In genomic region chr7:112781558-112781957, GRCh38 we compare ENCODE assay signal across 21 cellular contexts. TPM values are rescaled to one million over a fixed set of nuclear protein-coding genes. Genes with fewer than 3 reads are reported as not detected.
DNase-seq lines count a peak whose midpoint lies in the region; ATAC-seq and TF ChIP-seq lines count a peak whose summit lies in the region.
"Had no signal": no experiment of that assay in that cellular context is flagged by ENCODE, and none has a peak within 500 bp of the region (broad histone marks: within the 10 kb centered on the region; RNA-seq: fewer than 3 reads in every experiment).

No MANE protein-coding gene starts in this region.

- TF ChIP-seq CTCF in endodermal cell (conservative IDR thresholded peaks at IDR 0.05) = no peak
- no peak for TF ChIP-seq CTCF in osteoblast (IDR thresholded peaks at IDR 0.05; ENCODE audit: extremely low read depth, low read depth, low read length)

- no peaks in the 10 kb centered on the region for H3K9me3 Mint-ChIP-seq in activated CD8-positive, alpha-beta memory T cell treated with anti-CD3 and anti-CD28 coated beads, Interleukin-2, amount 10 ng/mL, durations not matched to agents 7 days and 5 days (ENCODE audit: low read depth)
- H3K9me3 Mint-ChIP-seq in activated T-helper 17 cell treated with anti-CD3 and anti-CD28 coated beads, Interleukin-2, amount 50 U/mL, for 72 hours = no peaks in the 10 kb centered on the region
- H3K9me3 Mint-ChIP-seq in endodermal cell = peaks cover 2% of the 10 kb centered on the region
- H3K9me3 Mint-ChIP-seq in stimulated activated effector memory CD8-positive, alpha-beta T cell treated with anti-CD3 and anti-CD28 coated beads, Interleukin-12 subunit alpha, Interleukin-12 subunit beta, amount 100 ng/mL, for 72 hours = no peaks in the 10 kb centered on the region
- H3K9me3 Mint-ChIP-seq: CD14-positive monocyte; CD4-positive, alpha-beta T cell; CD8-positive, alpha-beta memory T cell had no signal

- peak overlapping the region; percentile 74 for H3K27ac Mint-ChIP-seq in activated CD8-positive, alpha-beta memory T cell treated with anti-CD3 and anti-CD28 coated beads, Interleukin-2, amount 10 ng/mL, durations not matched to agents 7 days and 5 days
- H3K27ac Mint-ChIP-seq in activated T-helper 17 cell treated with anti-CD3 and anti-CD28 coated beads, Interleukin-2, amount 50 U/mL, for 72 hours = peak overlapping the region; percentile 47
- no peak overlapping the region for H3K27ac Mint-ChIP-seq in endodermal cell
- H3K27ac Mint-ChIP-seq in stimulated activated effector memory CD8-positive, alpha-beta T cell treated with anti-CD3 and anti-CD28 coated beads, Interleukin-12 subunit alpha, Interleukin-12 subunit beta, amount 100 ng/mL, for 72 hours = peak overlapping the region; percentile 20
- H3K27ac Mint-ChIP-seq: CD4-positive, alpha-beta T cell had no signal

- H3K9me3 ChIP-seq in endodermal cell (ENCODE audit: control insufficient read depth, low read length) = no peaks in the 10 kb centered on the region
- H3K9me3 ChIP-seq in osteoblast (ENCODE audit: low read depth, low read length) = no peaks in the 10 kb centered on the region
- H3K9me3 ChIP-seq: A549; BE2C; BLaER1 treated with 17β-estradiol and CSF1 and Interleukin-3, amounts not matched to agents 10 nM and 100 nM; HAP-1 had no signal

- H3K27me3 ChIP-seq in endodermal cell (ENCODE audit: control insufficient read depth, insufficient read depth, low read length, poor library complexity, severe bottlenecking) (no peaks in the 10 kb centered on the region), osteoblast (ENCODE audit: insufficient read depth, low read length) (no peaks in the 10 kb centered on the region)
- H3K27me3 ChIP-seq: BE2C; BLaER1 treated with 17β-estradiol and CSF1 and Interleukin-3, amounts not matched to agents 10 nM and 100 nM had no signal

- no peak for ATAC-seq in activated CD8-positive, alpha-beta memory T cell treated with anti-CD3 and anti-CD28 coated beads, Interleukin-2, amount 10 ng/mL, durations not matched to agents 7 days and 5 days
- ATAC-seq in activated T-helper 17 cell treated with anti-CD3 and anti-CD28 coated beads, Interleukin-2, amount 50 U/mL, for 72 hours (replicated peaks) = no peak
- ATAC-seq in stimulated activated effector memory CD8-positive, alpha-beta T cell treated with anti-CD3 and anti-CD28 coated beads, Interleukin-12 subunit alpha, Interleukin-12 subunit beta, amount 100 ng/mL, for 72 hours = no peak
- ATAC-seq: A549 had no signal

- H3K79me2 ChIP-seq in osteoblast (ENCODE audit: insufficient read depth, low read length) = peaks cover 24% of the 10 kb centered on the region

- H3K4me2 ChIP-seq in osteoblast (ENCODE audit: insufficient read depth, low read length) = no peak overlapping the region
- H3K4me2 ChIP-seq: A549; BLaER1 treated with 17β-estradiol and CSF1 and Interleukin-3, amounts not matched to agents 10 nM and 100 nM had no signal

- H3K4me1 Mint-ChIP-seq in activated CD8-positive, alpha-beta memory T cell treated with anti-CD3 and anti-CD28 coated beads, Interleukin-2, amount 10 ng/mL, durations not matched to agents 7 days and 5 days = peaks cover 31% of the 10 kb centered on the region
- peaks cover 12% of the 10 kb centered on the region for H3K4me1 Mint-ChIP-seq in activated T-helper 17 cell treated with anti-CD3 and anti-CD28 coated beads, Interleukin-2, amount 50 U/mL, for 72 hours
- peaks cover 14% of the 10 kb centered on the region for H3K4me1 Mint-ChIP-seq in endodermal cell
- H3K4me1 Mint-ChIP-seq in stimulated activated effector memory CD8-positive, alpha-beta T cell treated with anti-CD3 and anti-CD28 coated beads, Interleukin-12 subunit alpha, Interleukin-12 subunit beta, amount 100 ng/mL, for 72 hours = peaks cover 36% of the 10 kb centered on the region
- H3K4me1 Mint-ChIP-seq: CD14-positive monocyte had no signal

- H3K36me3 ChIP-seq in endodermal cell (ENCODE audit: control insufficient read depth, insufficient read depth, low read length) = peaks cover 17% of the 10 kb centered on the region
- peaks cover 8% of the 10 kb centered on the region for H3K36me3 ChIP-seq in osteoblast (ENCODE audit: insufficient read depth, low read length)
- H3K36me3 ChIP-seq: BE2C had no signal

- DNase-seq in activated CD8-positive, alpha-beta memory T cell treated with anti-CD3 and anti-CD28 coated beads, Interleukin-2, amount 10 ng/mL, durations not matched to agents 7 days and 5 days = no peak
- no peak for DNase-seq in activated CD8-positive, alpha-beta memory T cell treated with anti-CD3 and anti-CD28 coated beads, Interleukin-2, amount 50 U/mL, for 4 hours
- DNase-seq in endodermal cell (no peak), DMS79 (lab: John Stamatoyannopoulos, UW) (no peak), osteoblast (ENCODE audit: insufficient read length, low spot score, missing footprints) (no peak)
- DNase-seq in stimulated activated effector memory CD8-positive, alpha-beta T cell treated with anti-CD3 and anti-CD28 coated beads, Interleukin-12 subunit alpha, Interleukin-12 subunit beta, amount 100 ng/mL, for 72 hours (ENCODE audit: low spot score in 2 of 2) = no peak
- DNase-seq: 8988T; ACHN; AML-193; BE2C; CD4-positive, alpha-beta T cell; CD8-positive, alpha-beta memory T cell; DMS 273 treated with DMSO at 0.1 percent for 48 hours; DMS79 treated with DMSO at 0.1 percent for 48 hours; GF-D8; GOT3 had no signal

- H3K36me3 Mint-ChIP-seq in activated CD8-positive, alpha-beta memory T cell treated with anti-CD3 and anti-CD28 coated beads, Interleukin-2, amount 10 ng/mL, durations not matched to agents 7 days and 5 days = peaks cover 46% of the 10 kb centered on the region
- peaks cover 69% of the 10 kb centered on the region for H3K36me3 Mint-ChIP-seq in activated T-helper 17 cell treated with anti-CD3 and anti-CD28 coated beads, Interleukin-2, amount 50 U/mL, for 72 hours (ENCODE audit: low read depth)
- peaks cover 26% of the 10 kb centered on the region for H3K36me3 Mint-ChIP-seq in endodermal cell (ENCODE audit: low read depth)
- peaks cover 43% of the 10 kb centered on the region for H3K36me3 Mint-ChIP-seq in stimulated activated effector memory CD8-positive, alpha-beta T cell treated with anti-CD3 and anti-CD28 coated beads, Interleukin-12 subunit alpha, Interleukin-12 subunit beta, amount 100 ng/mL, for 72 hours

- H3K27me3 Mint-ChIP-seq in activated CD8-positive, alpha-beta memory T cell treated with anti-CD3 and anti-CD28 coated beads, Interleukin-2, amount 10 ng/mL, durations not matched to agents 7 days and 5 days = no peaks in the 10 kb centered on the region
- no peaks in the 10 kb centered on the region for H3K27me3 Mint-ChIP-seq in activated T-helper 17 cell treated with anti-CD3 and anti-CD28 coated beads, Interleukin-2, amount 50 U/mL, for 72 hours
- H3K27me3 Mint-ChIP-seq in endodermal cell (ENCODE audit: insufficient read depth) = no peaks in the 10 kb centered on the region
- H3K27me3 Mint-ChIP-seq: CD4-positive, alpha-beta T cell; CD8-positive, alpha-beta memory T cell had no signal

- 97 to 100% methylated on average over 1 to 3 of the region's 3 CpGs for WGBS in endodermal cell (ENCODE audit: insufficient coverage in 1 of 2, insufficient read length in 1 of 2), 2 experiments

- no peak overlapping the region for H2AFZ ChIP-seq in osteoblast (ENCODE audit: low read length)

- no peak overlapping the region for H3K9ac ChIP-seq in endodermal cell (ENCODE audit: extremely low read depth, low read length, poor library complexity, severe bottlenecking)
- H3K9ac ChIP-seq: BLaER1 treated with 17β-estradiol and CSF1 and Interleukin-3, amounts not matched to agents 10 nM and 100 nM had no signal

- H3K4me3 Mint-ChIP-seq in activated CD8-positive, alpha-beta memory T cell treated with anti-CD3 and anti-CD28 coated beads, Interleukin-2, amount 10 ng/mL, durations not matched to agents 7 days and 5 days = no peak overlapping the region
- H3K4me3 Mint-ChIP-seq in activated T-helper 17 cell treated with anti-CD3 and anti-CD28 coated beads, Interleukin-2, amount 50 U/mL, for 72 hours = peak overlapping the region; percentile 31
- no peak overlapping the region for H3K4me3 Mint-ChIP-seq in endodermal cell
- H3K4me3 Mint-ChIP-seq in stimulated activated effector memory CD8-positive, alpha-beta T cell treated with anti-CD3 and anti-CD28 coated beads, Interleukin-12 subunit alpha, Interleukin-12 subunit beta, amount 100 ng/mL, for 72 hours = peak overlapping the region; percentile 1
- H3K4me3 Mint-ChIP-seq: CD14-positive monocyte; CD4-positive, alpha-beta T cell; CD8-positive, alpha-beta memory T cell had no signal

- CTCF ChIA-PET in activated CD8-positive, alpha-beta memory T cell treated with anti-CD3 and anti-CD28 coated beads, Interleukin-2, amount 10 ng/mL, durations not matched to agents 7 days and 5 days (lab: Charles Lee) = no interaction called here

- H3K4me1 ChIP-seq in endodermal cell (ENCODE audit: control insufficient read depth, insufficient read depth, low read length) = no peaks in the 10 kb centered on the region
- H3K4me1 ChIP-seq in osteoblast (ENCODE audit: insufficient read depth, low read length) = no peaks in the 10 kb centered on the region
- H3K4me1 ChIP-seq: BE2C; BLaER1 treated with 17β-estradiol and CSF1 and Interleukin-3, amounts not matched to agents 10 nM and 100 nM had no signal

- no peaks in the 10 kb centered on the region for H4K20me1 ChIP-seq in osteoblast (ENCODE audit: insufficient read depth, low read length)

- H3K27ac ChIP-seq in endodermal cell (ENCODE audit: low read depth, low read length) = no peak overlapping the region
- H3K27ac ChIP-seq in osteoblast (ENCODE audit: low read depth, low read length) = no peak overlapping the region
- H3K27ac ChIP-seq: A549; BLaER1 treated with 17β-estradiol and CSF1 and Interleukin-3, amounts not matched to agents 10 nM and 100 nM had no signal

- H3K4me3 ChIP-seq in endodermal cell (ENCODE audit: low read length) (peak overlapping the region; percentile 32), osteoblast (ENCODE audit: insufficient read depth, low read length) (no peak overlapping the region)
- H3K4me3 ChIP-seq: A549; BLaER1 treated with 17β-estradiol and CSF1 and Interleukin-3, amounts not matched to agents 10 nM and 100 nM; HAP-1 had no signal

RNA-seq across cellular contexts. Expression of gene TMEM168, which starts 8.6 kb away (rescaled TPM):
- 10 to 100 TPM; 14.8 to 18.0 TPM for total RNA-seq in activated CD8-positive, alpha-beta memory T cell treated with anti-CD3 and anti-CD28 coated beads, Interleukin-2, amount 10 ng/mL, durations not matched to agents 7 days and 5 days
- 10 to 100 TPM; 19.6 to 19.7 TPM for total RNA-seq in activated T-helper 17 cell treated with anti-CD3 and anti-CD28 coated beads, Interleukin-2, amount 50 U/mL, for 72 hours
- 10 to 100 TPM; 14.9 to 16.5 TPM for total RNA-seq in endodermal cell
- polyA plus RNA-seq in endodermal cell (2013, experiment 1 of 2) = 17.8 TPM
- polyA plus RNA-seq in endodermal cell (2013, experiment 2 of 2) = 17.8 TPM
- 17.4 and 21.5 TPM in 2 replicates for total RNA-seq in osteoblast

Comparison
In these comparisons a context has a peak if more than half of its experiments do, and no peak if none do; other contexts are left out.
1. H3K4me3 Mint-ChIP-seq: peak in activated T-helper 17 cell treated with anti-CD3 and anti-CD28 coated beads, Interleukin-2, amount 50 U/mL, for 72 hours (single experiment) and stimulated activated effector memory CD8-positive, alpha-beta T cell treated with anti-CD3 and anti-CD28 coated beads, Interleukin-12 subunit alpha, Interleukin-12 subunit beta, amount 100 ng/mL, for 72 hours (single experiment); none in activated CD8-positive, alpha-beta memory T cell treated with anti-CD3 and anti-CD28 coated beads, Interleukin-2, amount 10 ng/mL, durations not matched to agents 7 days and 5 days (single experiment) and endodermal cell (single experiment).